Comparison of ENCODE assay signal across 1 cellular context in genomic region chr18:79100944-79101343, GRCh38.
TF ChIP-seq lines count a peak whose summit lies in the region.

No MANE protein-coding gene starts in this region.

TF ChIP-seq in HepG2, 621 proteins besides CTCF, POLR2A, EP300 and RAD21 (continued from another document):
- TF ChIP-seq PRDM4 (CRISPR knock-in tag; IDR thresholded peaks at IDR 0.05; ENCODE audit: borderline replicate concordance), result no peak
- TF ChIP-seq ZNF235 (CRISPR knock-in tag; IDR thresholded peaks at IDR 0.05; ENCODE audit: borderline replicate concordance), result no peak
- TF ChIP-seq ZKSCAN5 (CRISPR knock-in tag; IDR thresholded peaks at IDR 0.05), result no peak
- TF ChIP-seq CBFB (CRISPR knock-in tag; IDR thresholded peaks at IDR 0.05), result no peak
- TF ChIP-seq SP1 (IDR thresholded peaks at IDR 0.05), result no peak
- no peak for TF ChIP-seq SP1 (CRISPR knock-in tag; IDR thresholded peaks at IDR 0.05)
- no peak for TF ChIP-seq ATAD3A (CRISPR knock-in tag; IDR thresholded peaks at IDR 0.05)
- TF ChIP-seq ZNF296 (CRISPR knock-in tag; conservative IDR thresholded peaks at IDR 0.05), result no peak
- TF ChIP-seq HMGA1 (CRISPR knock-in tag; conservative IDR thresholded peaks at IDR 0.05), result no peak
